8 cellular contexts compared by ENCODE assay signal in the genomic region with DNA sequence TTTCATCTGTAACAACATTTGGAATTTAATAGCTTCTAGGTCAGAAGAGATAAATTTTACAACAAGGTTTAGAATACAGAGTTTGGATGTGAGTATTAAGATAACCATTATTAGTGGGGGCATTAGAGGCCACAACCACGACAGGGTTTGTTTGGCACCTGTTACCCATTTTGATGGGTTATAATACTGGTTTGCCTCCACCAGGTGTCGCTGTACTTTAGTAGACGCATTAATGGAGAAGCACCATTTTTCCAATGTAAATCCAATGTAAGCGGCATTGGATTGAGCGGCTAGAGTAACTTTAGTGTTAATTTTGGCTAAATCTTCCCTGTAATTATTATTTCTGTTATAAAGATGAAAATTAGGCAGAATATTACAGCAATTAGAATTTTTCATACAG.
DNase-seq lines count a peak whose midpoint lies in the region; ATAC-seq, FAIRE-seq and TF ChIP-seq lines count a peak whose summit lies in the region.

No MANE protein-coding gene starts in this region.

- in situ Hi-C loops in GM12878 (cut with MboI): no loop called here

- TF ChIP-seq CTCF in 22Rv1 (IDR thresholded peaks at IDR 0.05) (peak; percentile 90), GM10248 (IDR thresholded peaks at IDR 0.05; ENCODE audit: control extremely low read depth, extremely low read depth, low read depth, missing control alignments) (peak; percentile 46), LNCaP clone FGC (IDR thresholded peaks at IDR 0.05; ENCODE audit: control insufficient read depth, extremely low read depth, insufficient read depth) (peak; percentile 70), GM12878 (IDR thresholded peaks at IDR 0.05 in 2 of 3, conservative IDR thresholded peaks at IDR 0.05 in 1 of 3; ENCODE audit: control insufficient read depth in 2 of 3, extremely low read depth in 1 of 3, insufficient read depth in 1 of 3, low read depth in 3 of 3, low read length in 3 of 3) (peak; percentile 45 to 53 (median 45); a peak in 5 of 6 replicates), progenitor cell of endocrine pancreas (IDR thresholded peaks at IDR 0.05; ENCODE audit: unreplicated experiment) (peak; percentile 76), prostate gland (IDR thresholded peaks at IDR 0.05) (peak in 2 of 4 experiments; percentile 37 to 62)

- H3K9ac ChIP-seq in GM12878 (ENCODE audit: control insufficient read depth, insufficient read depth, low read length): no peak overlapping the region

- H2AFZ ChIP-seq in GM12878 (ENCODE audit: control insufficient read depth, low read depth, low read length): no peak overlapping the region

- no peaks in the 10 kb centered on the region for H4K20me1 ChIP-seq in GM12878 (ENCODE audit: control insufficient read depth, insufficient read depth)

- H3K4me2 ChIP-seq in GM12878 (ENCODE audit: control insufficient read depth, insufficient read depth): no peak overlapping the region

- no peak for TF ChIP-seq EP300 in GM12878 (IDR thresholded peaks at IDR 0.05; ENCODE audit: borderline replicate concordance in 1 of 2, control insufficient read depth in 1 of 2, low read depth in 2 of 2, low read length in 2 of 2)

- peaks cover 3% of the 10 kb centered on the region for H3K36me3 Mint-ChIP-seq in progenitor cell of endocrine pancreas (ENCODE audit: insufficient read depth)

- H3K4me1 ChIP-seq in GM12878 (ENCODE audit: control insufficient read depth, insufficient read depth, low read length) (no peaks in the 10 kb centered on the region), prostate gland (replicated peaks) (no peaks in the 10 kb centered on the region)

- H3K4me1 Mint-ChIP-seq in progenitor cell of endocrine pancreas (ENCODE audit: low read depth): peaks cover 6% of the 10 kb centered on the region

- CTCF ChIA-PET in GM10248 (lab: Yijun Ruan, JAX): interaction anchor here (0.9 to 1.8 kb wide), 3 partner anchors 225 to 234 kb away, joined by 3 to 4 read pairs (median 3); no protein-coding TSS in a partner anchor
- CTCF ChIA-PET in GM12878 (lab: Yijun Ruan, JAX): interaction anchor here (0.9 to 3.3 kb wide), 5 partner anchors 10 to 225 kb away, joined by 3 to 16 read pairs (median 9); no protein-coding TSS in a partner anchor

- peaks cover 20% of the 10 kb centered on the region for H3K9me3 Mint-ChIP-seq in progenitor cell of endocrine pancreas (ENCODE audit: low read depth)

- no peak overlapping the region for H3K27ac ChIP-seq in 22Rv1
- no peak overlapping the region for H3K27ac ChIP-seq in GM12878 (ENCODE audit: control insufficient read depth, insufficient read depth)
- H3K27ac ChIP-seq in prostate gland: no peak overlapping the region

- SMC1A ChIA-PET in GM12878 (lab: Charles Lee; ENCODE audit: uncharacterized antibody, unreplicated experiment): no interaction called here

- peaks cover 16% of the 10 kb centered on the region for H3K27me3 Mint-ChIP-seq in progenitor cell of endocrine pancreas

- H3K79me2 ChIP-seq in GM12878 (ENCODE audit: control insufficient read depth, insufficient read depth, low read length): no peaks in the 10 kb centered on the region

- no peaks in the 10 kb centered on the region for H3K36me3 ChIP-seq in GM12878 (ENCODE audit: control insufficient read depth in 2 of 2, insufficient read depth in 2 of 2, low read length in 1 of 2)
- H3K36me3 ChIP-seq in prostate gland: no peaks in the 10 kb centered on the region

- RAD21 ChIA-PET in GM12878 (lab: Charles Lee; ENCODE audit: unreplicated experiment): no interaction called here

- peak; percentile 38; the same call in 1 of the 2 replicates for TF ChIP-seq RAD21 in GM12878 (IDR thresholded peaks at IDR 0.05; ENCODE audit: insufficient read depth, low read depth, low read length)

- no TSS peak for BruUV-seq in GM12878 (replicated peaks; lab: Mats Ljungman, UMichigan)

- no peak overlapping the region for H3K4me3 Mint-ChIP-seq in progenitor cell of endocrine pancreas (ENCODE audit: low read depth)

- no peak overlapping the region for H3K4me3 ChIP-seq in LNCaP clone FGC (ENCODE audit: low read depth, low read length)
- no peak overlapping the region for H3K4me3 ChIP-seq in GM12878
- H3K4me3 ChIP-seq in prostate gland: no peak overlapping the region

- TF ChIP-seq POLR2A in GM12878 (IDR thresholded peaks at IDR 0.05; ENCODE audit: low read depth, low read length): no peak
- no peak for TF ChIP-seq POLR2A in prostate gland (IDR thresholded peaks at IDR 0.05)

- intact Hi-C loops in GM12878 (cut with micrococcal nuclease; ENCODE audit: unreplicated experiment) (loop anchor here (1.0 to 10.0 kb wide), 3 partner anchors 120 to 738 kb away; no protein-coding TSS in a partner anchor), prostate gland (cut with DNase I) (no loop called here)

- WGBS in GM12878 (ENCODE audit: insufficient coverage, insufficient replicate concordance, low lambda C conversion rate, missing lambda C conversion rate): 0% methylated on average over 5 of the region's 5 CpGs
- WGBS in prostate gland: 43% methylated on average over 5 of the region's 5 CpGs

- peak; percentile 71 for ATAC-seq in GM12878

- POLR2A ChIA-PET in GM10248 (lab: Yijun Ruan, JAX): no interaction called here
- POLR2A ChIA-PET in GM12878 (lab: Charles Lee): no interaction called here

- H3K27ac Mint-ChIP-seq in progenitor cell of endocrine pancreas: no peak overlapping the region

- H3K9me3 ChIP-seq in GM12878 (replicated peaks; ENCODE audit: control insufficient read depth, insufficient read depth, low read length) (no peaks in the 10 kb centered on the region), prostate gland (no peaks in the 10 kb centered on the region)

- no peak for FAIRE-seq in GM12878 (lab: Jason Lieb, UNC)

- DNase-seq in GM10248 (ENCODE audit: extremely low spot score) (peak; percentile 3), LNCaP clone FGC (ENCODE audit: low read depth) (no peak), GM12878 (ENCODE audit: low read depth, low spot score) (no peak), progenitor cell of endocrine pancreas (ENCODE audit: low spot score, unreplicated experiment) (no peak), hypothalamus (lab: John Stamatoyannopoulos, UW) (no peak), prostate gland (ENCODE audit: low spot score) (no peak), NCI-H187 (lab: John Stamatoyannopoulos, UW) (no peak)

- H3K27me3 ChIP-seq in GM12878 (replicated peaks in 1 of 2; ENCODE audit: control insufficient read depth in 2 of 2, insufficient read depth in 2 of 2, low read length in 1 of 2) (no peaks in the 10 kb centered on the region), prostate gland (replicated peaks; ENCODE audit: insufficient read depth) (no peaks in the 10 kb centered on the region)

TF ChIP-seq in GM12878, 131 proteins besides CTCF, POLR2A, EP300 and RAD21:
- peak; percentile 47; the same call in 1 of the 2 replicates for TF ChIP-seq YY1 (IDR thresholded peaks at IDR 0.05; ENCODE audit: low read depth, low read length)
- TF ChIP-seq SMC3 (IDR thresholded peaks at IDR 0.05; ENCODE audit: borderline replicate concordance, low read length): peak; percentile 59; the same call in 1 of the 2 replicates
- no peak for TF ChIP-seq EZH2 (IDR thresholded peaks at IDR 0.05; ENCODE audit: borderline replicate concordance, control insufficient read depth, low read depth, low read length)
